Comparison of ENCODE assay signal across 7 cellular contexts in genomic region chr19:3334749-3335430, GRCh38. TPM values are rescaled to one million over a fixed set of nuclear protein-coding genes. Genes with fewer than 3 reads are reported as not detected.
DNase-seq lines count a peak whose midpoint lies in the region; ATAC-seq and TF ChIP-seq lines count a peak whose summit lies in the region.
"Not testable (repeated sequence)": the region's sequence is repeated elsewhere in the genome, so short reads cannot be mapped to it uniquely, and the experiment has no call there.

No MANE protein-coding gene starts in this region.

- H3K27me3 Mint-ChIP-seq in activated naive CD8-positive, alpha-beta T cell treated with anti-CD3 and anti-CD28 coated beads, Interleukin-2, amount 50 U/mL, for 24 hours, result not testable (repeated sequence)

- POLR2A ChIA-PET in HEK293 (lab: Yijun Ruan, JAX), result interaction anchor here (0.6 kb wide), 1 partner anchor 123 kb away, joined by 4 read pairs; no protein-coding TSS in a partner anchor

- H3K27ac Mint-ChIP-seq in activated naive CD8-positive, alpha-beta T cell treated with anti-CD3 and anti-CD28 coated beads, Interleukin-2, amount 50 U/mL, for 24 hours, result peak overlapping the region; percentile 3

- H3K9me3 ChIP-seq in HEK293 (ENCODE audit: control insufficient read depth, insufficient read depth, low read depth, low read length); esophagus (ENCODE audit: control insufficient read depth in 2 of 2, insufficient read depth in 1 of 2, low read depth in 1 of 2, low read length in 1 of 2); right cardiac atrium (ENCODE audit: control insufficient read depth, low read length); mucosa of rectum (ENCODE audit: control insufficient read depth in 2 of 2, low read length in 2 of 2); tibial artery: not testable (repeated sequence)

- H3K4me1 ChIP-seq in HEK293 (ENCODE audit: control insufficient read depth, insufficient read depth, low read length), result not testable (repeated sequence)
- H3K4me1 ChIP-seq in esophagus (ENCODE audit: control insufficient read depth in 2 of 2, insufficient read depth in 2 of 2, low read length in 1 of 2) (peaks cover 13 to 25% of the 10 kb centered on the region in 2 donors), right cardiac atrium (ENCODE audit: control insufficient read depth, insufficient read depth, low read length) (peaks cover 17% of the 10 kb centered on the region), mucosa of rectum (ENCODE audit: control insufficient read depth in 2 of 2, insufficient read depth in 2 of 2, low read length in 2 of 2) (peaks cover 31 to 32% of the 10 kb centered on the region in 2 donors), rectal smooth muscle tissue (ENCODE audit: control insufficient read depth, insufficient read depth, low read length) (peaks cover 32% of the 10 kb centered on the region), tibial artery (peaks cover 4 to 65% (median 51%) of the 10 kb centered on the region in 4 donors)

- not testable (repeated sequence) for ATAC-seq in activated naive CD8-positive, alpha-beta T cell treated with anti-CD3 and anti-CD28 coated beads, Interleukin-2, amount 50 U/mL, for 24 hours; right cardiac atrium

- not testable (repeated sequence) for H3K27me3 ChIP-seq in esophagus (ENCODE audit: control insufficient read depth in 1 of 2, insufficient read depth in 2 of 2, low read length in 2 of 2); right cardiac atrium (ENCODE audit: control insufficient read depth, insufficient read depth); mucosa of rectum (ENCODE audit: control insufficient read depth in 2 of 2, insufficient read depth in 2 of 2, low read length in 2 of 2); rectal smooth muscle tissue (ENCODE audit: control insufficient read depth, insufficient read depth, low read length); tibial artery

- H3K4me3 ChIP-seq in HEK293 (ENCODE audit: low read depth, low read length); esophagus (ENCODE audit: low read depth in 1 of 2, low read length in 2 of 2); right cardiac atrium (ENCODE audit: low read length); mucosa of rectum (ENCODE audit: low read length in 2 of 2); rectal smooth muscle tissue (ENCODE audit: low read length); tibial artery: not testable (repeated sequence)

- WGBS in esophagus, 2 donors, result 72 to 73% methylated on average over 8 of the region's 8 CpGs
- WGBS in right cardiac atrium, result 84% methylated on average over 8 of the region's 8 CpGs

- not testable (repeated sequence) for H3K27ac ChIP-seq in HEK293 (ENCODE audit: extremely low read depth, low read depth, low read length)
- H3K27ac ChIP-seq in esophagus (ENCODE audit: low read depth in 2 of 2, low read length in 1 of 2) (peak overlapping the region; percentile 72 to 88), right cardiac atrium (ENCODE audit: low read length) (peak overlapping the region; percentile 70), mucosa of rectum (ENCODE audit: low read depth in 2 of 2, low read length in 2 of 2) (peak overlapping the region; percentile 97 to 98), rectal smooth muscle tissue (ENCODE audit: low read depth, low read length) (peak overlapping the region; percentile 96), tibial artery (peak overlapping the region; percentile 88 to 96)

- CTCF ChIA-PET in HEK293 (lab: Yijun Ruan, JAX), result interaction anchor here (0.7 to 2.2 kb wide), 6 partner anchors 9 to 135 kb away, joined by 3 to 12 read pairs (median 4); no protein-coding TSS in a partner anchor

- not testable (repeated sequence) for H3K4me3 Mint-ChIP-seq in activated naive CD8-positive, alpha-beta T cell treated with anti-CD3 and anti-CD28 coated beads, Interleukin-2, amount 50 U/mL, for 24 hours

- H3K9ac ChIP-seq in mucosa of rectum (ENCODE audit: low read depth in 1 of 2, low read length in 2 of 2), result peak overlapping the region in 1 of 2 donors; percentile 76
- H3K9ac ChIP-seq in rectal smooth muscle tissue (ENCODE audit: low read length), result not testable (repeated sequence)

- not testable (repeated sequence) for H3K36me3 ChIP-seq in HEK293 (ENCODE audit: control insufficient read depth in 2 of 2, insufficient read depth in 1 of 2, low read length in 2 of 2); esophagus (ENCODE audit: control insufficient read depth in 2 of 2, insufficient read depth in 2 of 2, low read length in 1 of 2); mucosa of rectum (ENCODE audit: control insufficient read depth in 2 of 2, insufficient read depth in 2 of 2, low read length in 2 of 2); rectal smooth muscle tissue (ENCODE audit: control insufficient read depth, insufficient read depth, low read length); tibial artery

- DNase-seq in activated naive CD8-positive, alpha-beta T cell treated with anti-CD3 and anti-CD28 coated beads, Interleukin-2, amount 50 U/mL, for 24 hours; tibial artery: not testable (repeated sequence)
- DNase-seq in right cardiac atrium, result peak in 1 of 3 donors; percentile 9

- TF ChIP-seq CTCF in HEK293 (tag by site-specific recombination; IDR thresholded peaks at IDR 0.05); tibial artery (IDR thresholded peaks at IDR 0.05): not testable (repeated sequence)

- intact Hi-C loops in right cardiac atrium (cut with DNase I); tibial artery (cut with DNase I; ENCODE audit: low total_unique reads): not testable (repeated sequence)

- not testable (repeated sequence) for H3K4me1 Mint-ChIP-seq in activated naive CD8-positive, alpha-beta T cell treated with anti-CD3 and anti-CD28 coated beads, Interleukin-2, amount 50 U/mL, for 24 hours

- not testable (repeated sequence) for H3K36me3 Mint-ChIP-seq in activated naive CD8-positive, alpha-beta T cell treated with anti-CD3 and anti-CD28 coated beads, Interleukin-2, amount 50 U/mL, for 24 hours (ENCODE audit: low read depth)

- H3K9me3 Mint-ChIP-seq in activated naive CD8-positive, alpha-beta T cell treated with anti-CD3 and anti-CD28 coated beads, Interleukin-2, amount 50 U/mL, for 24 hours, result not testable (repeated sequence)

TF ChIP-seq in HEK293, 187 proteins besides CTCF, POLR2A, EP300 and RAD21:
- TF ChIP-seq PRDM10 (tag by site-specific recombination; IDR thresholded peaks at IDR 0.05) (peak; percentile 53; the same call in 1 of the 2 replicates), ZNF362 (tag by site-specific recombination; IDR thresholded peaks at IDR 0.05) (peak; percentile 72; the same call in 1 of the 2 replicates)

RNA-seq across cellular contexts. Expression of gene NFIC, which starts 31.5 kb away (rescaled TPM):
- polyA plus RNA-seq in esophagus (10 to 100 TPM; 15.4 to 48.1 TPM), right cardiac atrium (186 TPM)
- total RNA-seq in right cardiac atrium, result 100 to 1,000 TPM; 175 to 223 (median 188) TPM
